1 cellular context compared by ENCODE assay signal in genomic region chrX:39821709-39822095, GRCh38.
TF ChIP-seq lines count a peak whose summit lies in the region.

No MANE protein-coding gene starts in this region.

TF ChIP-seq in HEK293, 187 proteins besides CTCF, POLR2A, EP300 and RAD21 (continued from another document):
- TF ChIP-seq ZBTB44 (tag by site-specific recombination; IDR thresholded peaks at IDR 0.05): no peak
- TF ChIP-seq ZBTB49 (tag by site-specific recombination; IDR thresholded peaks at IDR 0.05; ENCODE audit: low read depth): no peak
- TF ChIP-seq PRDM10 (tag by site-specific recombination; IDR thresholded peaks at IDR 0.05): no peak
- TF ChIP-seq REPIN1 (tag by site-specific recombination; IDR thresholded peaks at IDR 0.05; ENCODE audit: low read depth): no peak
- no peak for TF ChIP-seq HIC1 (tag by site-specific recombination; IDR thresholded peaks at IDR 0.05)
- TF ChIP-seq ZNF280D (tag by site-specific recombination; IDR thresholded peaks at IDR 0.05): no peak
